In genomic region chr3:88180398-88180999, GRCh38 we compare ENCODE assay signal across 9 cellular contexts.
DNase-seq lines count a peak whose midpoint lies in the region; ATAC-seq and TF ChIP-seq lines count a peak whose summit lies in the region.
"Had no signal": no experiment of that assay in that cellular context is flagged by ENCODE, and none has a peak within 500 bp of the region (broad histone marks: within the 10 kb centered on the region; RNA-seq: fewer than 3 reads in every experiment).

No MANE protein-coding gene starts in this region.

- CTCF ChIA-PET in RWPE1 (lab: Yijun Ruan, JAX): interaction anchor here (0.6 kb wide), 2 partner anchors 51 to 1446 kb away, joined by 3 read pairs; no protein-coding TSS in a partner anchor

- POLR2A ChIA-PET in RWPE1 (lab: Yijun Ruan, JAX; ENCODE audit: low non-redundant PET): no interaction called here

- DNase-seq in NCI-H2227 (lab: John Stamatoyannopoulos, UW; ENCODE audit: unreplicated experiment) (peak; percentile 4), NCI-H2227 treated with DMSO at 0.1 percent for 48 hours (lab: John Stamatoyannopoulos, UW) (no peak), RWPE1 (ENCODE audit: low spot score) (peak; percentile 8), fibroblast of the conjunctiva (ENCODE audit: low read depth) (peak; percentile 47), 8988T (no peak)

- peak; percentile 84 for ATAC-seq in GM19023 (IDR thresholded peaks at IDR 0.05; ENCODE audit: unreplicated experiment)
- ATAC-seq in HG03108 (IDR thresholded peaks at IDR 0.05; ENCODE audit: unreplicated experiment): peak; percentile 72
- ATAC-seq in HG02970 (IDR thresholded peaks at IDR 0.05; ENCODE audit: low FRiP score, unreplicated experiment): no peak
- ATAC-seq: body of pancreas had no signal

- no peak overlapping the region for H3K27ac ChIP-seq in RWPE1
- H3K27ac ChIP-seq: body of pancreas had no signal

- TF ChIP-seq CTCF in RWPE1 (conservative IDR thresholded peaks at IDR 0.05; ENCODE audit: low read depth): peak; percentile 65

Comparison
In these comparisons a context has a peak if more than half of its experiments do, and no peak if none do; other contexts are left out.
1. DNase-seq: peak in NCI-H2227 (single experiment), RWPE1 (single experiment) and fibroblast of the conjunctiva (single experiment); none in NCI-H2227 treated with DMSO at 0.1 percent for 48 hours (single experiment) and 8988T (single experiment).